8 cellular contexts compared by ENCODE assay signal in genomic region chr13:80263745-80264513, GRCh38.
"Had no signal": no experiment of that assay in that cellular context is flagged by ENCODE, and none has a peak within 500 bp of the region (broad histone marks: within the 10 kb centered on the region; RNA-seq: fewer than 3 reads in every experiment).

No MANE protein-coding gene starts in this region.

- H3K4me1 ChIP-seq: HAP-1 had no signal

- H3K27ac ChIP-seq: GM23248, KMS-11 had no signal

- H3K36me3 ChIP-seq: HAP-1 had no signal

- DNase-seq: GM23248, GOT3, H7, KBM-7 had no signal

- ATAC-seq: HCT116 had no signal

- FAIRE-seq: HTR-8/SVneo had no signal

- H3K9me3 ChIP-seq: HAP-1 had no signal

- H3K4me3 ChIP-seq: GM23248, HAP-1 had no signal
